Comparison of ENCODE assay signal across 1 cellular context in genomic region chr17:66493283-66494019, GRCh38.
TF ChIP-seq lines count a peak whose summit lies in the region.

No MANE protein-coding gene starts in this region.

TF ChIP-seq in GM23338, 12 proteins besides CTCF, POLR2A, EP300 and RAD21 (continued from another document):
- TF ChIP-seq ETS1 (IDR thresholded peaks at IDR 0.05) = no peak
- TF ChIP-seq CREB1 (CRISPR knock-in tag; IDR thresholded peaks at IDR 0.05; ENCODE audit: low read depth) = no peak
- no peak for TF ChIP-seq POLR2AphosphoS5 (IDR thresholded peaks at IDR 0.05; ENCODE audit: low read depth)
- TF ChIP-seq NANOG (IDR thresholded peaks at IDR 0.05; ENCODE audit: borderline replicate concordance) = no peak
- no peak for TF ChIP-seq EZH2phosphoT487 (IDR thresholded peaks at IDR 0.05; ENCODE audit: unreplicated experiment)
- TF ChIP-seq EZH2 (IDR thresholded peaks at IDR 0.05; ENCODE audit: low read depth, unreplicated experiment) = no peak
- no peak for TF ChIP-seq JUNB (IDR thresholded peaks at IDR 0.05; ENCODE audit: unreplicated experiment)
- TF ChIP-seq ZNF114 (CRISPR knock-in tag; IDR thresholded peaks at IDR 0.05) = no peak
- TF ChIP-seq, protein P1, sequence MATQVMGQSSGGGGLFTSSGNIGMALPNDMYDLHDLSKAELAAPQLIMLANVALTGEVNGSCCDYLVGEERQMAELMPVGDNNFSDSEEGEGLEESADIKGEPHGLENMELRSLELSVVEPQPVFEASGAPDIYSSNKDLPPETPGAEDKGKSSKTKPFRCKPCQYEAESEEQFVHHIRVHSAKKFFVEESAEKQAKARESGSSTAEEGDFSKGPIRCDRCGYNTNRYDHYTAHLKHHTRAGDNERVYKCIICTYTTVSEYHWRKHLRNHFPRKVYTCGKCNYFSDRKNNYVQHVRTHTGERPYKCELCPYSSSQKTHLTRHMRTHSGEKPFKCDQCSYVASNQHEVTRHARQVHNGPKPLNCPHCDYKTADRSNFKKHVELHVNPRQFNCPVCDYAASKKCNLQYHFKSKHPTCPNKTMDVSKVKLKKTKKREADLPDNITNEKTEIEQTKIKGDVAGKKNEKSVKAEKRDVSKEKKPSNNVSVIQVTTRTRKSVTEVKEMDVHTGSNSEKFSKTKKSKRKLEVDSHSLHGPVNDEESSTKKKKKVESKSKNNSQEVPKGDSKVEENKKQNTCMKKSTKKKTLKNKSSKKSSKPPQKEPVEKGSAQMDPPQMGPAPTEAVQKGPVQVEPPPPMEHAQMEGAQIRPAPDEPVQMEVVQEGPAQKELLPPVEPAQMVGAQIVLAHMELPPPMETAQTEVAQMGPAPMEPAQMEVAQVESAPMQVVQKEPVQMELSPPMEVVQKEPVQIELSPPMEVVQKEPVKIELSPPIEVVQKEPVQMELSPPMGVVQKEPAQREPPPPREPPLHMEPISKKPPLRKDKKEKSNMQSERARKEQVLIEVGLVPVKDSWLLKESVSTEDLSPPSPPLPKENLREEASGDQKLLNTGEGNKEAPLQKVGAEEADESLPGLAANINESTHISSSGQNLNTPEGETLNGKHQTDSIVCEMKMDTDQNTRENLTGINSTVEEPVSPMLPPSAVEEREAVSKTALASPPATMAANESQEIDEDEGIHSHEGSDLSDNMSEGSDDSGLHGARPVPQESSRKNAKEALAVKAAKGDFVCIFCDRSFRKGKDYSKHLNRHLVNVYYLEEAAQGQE (IDR thresholded peaks at IDR 0.05; ENCODE audit: unreplicated experiment) = no peak
